Comparison of ENCODE assay signal across 9 cellular contexts in genomic region chr10:103676058-103676785, GRCh38.
A peak's percentile ranks its signal among the peaks of the same experiment; 100 is the strongest.
DNase-seq lines count a peak whose midpoint lies in the region; ATAC-seq, FAIRE-seq and TF ChIP-seq lines count a peak whose summit lies in the region.
"Had no signal": no experiment of that assay in that cellular context is flagged by ENCODE, and none has a peak within 500 bp of the region (broad histone marks: within the 10 kb centered on the region; RNA-seq: fewer than 3 reads in every experiment).

No MANE protein-coding gene starts in this region.

- H3K4me3 ChIP-seq in HEK293 (ENCODE audit: low read depth, low read length), result no peak overlapping the region
- H3K4me3 ChIP-seq in bronchial epithelial cell (ENCODE audit: low read depth, low read length), result no peak overlapping the region
- no peak overlapping the region for H3K4me3 ChIP-seq in lung
- H3K4me3 ChIP-seq in suprapubic skin, result peak overlapping the region; percentile 7

- no peaks in the 10 kb centered on the region for H3K27me3 ChIP-seq in bronchial epithelial cell (ENCODE audit: control insufficient read depth, insufficient read depth, low read length)
- no peaks in the 10 kb centered on the region for H3K27me3 ChIP-seq in lung (ENCODE audit: control insufficient read depth, insufficient read depth)
- no peaks in the 10 kb centered on the region for H3K27me3 ChIP-seq in suprapubic skin

- H3K36me3 ChIP-seq in HEK293 (ENCODE audit: control insufficient read depth in 2 of 2, insufficient read depth in 1 of 2, low read length in 2 of 2), result no peaks in the 10 kb centered on the region
- H3K36me3 ChIP-seq in bronchial epithelial cell (ENCODE audit: control insufficient read depth, insufficient read depth, low read length), result peaks cover 13% of the 10 kb centered on the region
- H3K36me3 ChIP-seq in lung (ENCODE audit: control insufficient read depth in 2 of 2, insufficient read depth in 2 of 2, low read length in 2 of 2), result no peaks in the 10 kb centered on the region
- H3K36me3 ChIP-seq in suprapubic skin, result no peaks in the 10 kb centered on the region

- H3K4me1 ChIP-seq in HEK293 (ENCODE audit: control insufficient read depth, insufficient read depth, low read length) (no peaks in the 10 kb centered on the region), lung (ENCODE audit: control insufficient read depth in 2 of 2, insufficient read depth in 2 of 2, low read length in 2 of 2) (peaks cover 0 to 13% of the 10 kb centered on the region in 2 donors), suprapubic skin (peaks cover 51% of the 10 kb centered on the region)

- TF ChIP-seq POLR2A in suprapubic skin (IDR thresholded peaks at IDR 0.05), result no peak

- POLR2A ChIA-PET in HEK293 (lab: Yijun Ruan, JAX), result no interaction called here

- CTCF ChIA-PET in HEK293 (lab: Yijun Ruan, JAX), result interaction anchor here (0.6 to 2.5 kb wide), 2 partner anchors 10 to 47 kb away, joined by 3 to 20 read pairs; no protein-coding TSS in a partner anchor

- WGBS in lung, 2 donors, result 73 to 75% methylated on average over 7 of the region's 7 CpGs
- WGBS in suprapubic skin, result 36% methylated on average over 6 of the region's 7 CpGs

- H3K27ac ChIP-seq in HEK293 (ENCODE audit: extremely low read depth, low read depth, low read length) (no peak overlapping the region), lung (ENCODE audit: low read depth in 1 of 2, low read length in 1 of 2) (peak overlapping the region in 1 of 2 donors; percentile 88), suprapubic skin (peak overlapping the region; percentile 85)

- peak; percentile 34 for ATAC-seq in lung (ENCODE audit: insufficient read depth, low FRiP score)
- no peak for ATAC-seq in GM19467 (IDR thresholded peaks at IDR 0.05; ENCODE audit: unreplicated experiment)
- ATAC-seq in GM21619 (IDR thresholded peaks at IDR 0.05; ENCODE audit: unreplicated experiment), result no peak

- FAIRE-seq in bronchial epithelial cell (lab: Jason Lieb, UNC), result no peak

- TF ChIP-seq EP300 in suprapubic skin (IDR thresholded peaks at IDR 0.05), result no peak

- H3K9me3 ChIP-seq in HEK293 (ENCODE audit: control insufficient read depth, insufficient read depth, low read depth, low read length), result no peaks in the 10 kb centered on the region
- no peaks in the 10 kb centered on the region for H3K9me3 ChIP-seq in lung (ENCODE audit: control insufficient read depth in 2 of 2, insufficient read depth in 1 of 2, low read length in 1 of 2)
- no peaks in the 10 kb centered on the region for H3K9me3 ChIP-seq in suprapubic skin

- DNase-seq in bronchial epithelial cell (ENCODE audit: low read depth) (peak; percentile 74), lung (ENCODE audit: low spot score) (no peak), suprapubic skin (ENCODE audit: low spot score in 2 of 2) (peak; percentile 92 to 93)
- no peak for DNase-seq in stimulated activated CD4-positive, alpha-beta T cell treated with anti-CD3 and anti-CD28 coated beads, Interleukin-12 subunit alpha, Interleukin-12 subunit beta, amount 100 ng/mL, for 4 hours
- no peak for DNase-seq in activated CD4-positive, alpha-beta T cell treated with anti-CD3 and anti-CD28 coated beads, Interleukin-2, amount 50 U/mL, for 4 hours
- DNase-seq: stimulated activated CD4-positive, alpha-beta T cell treated with anti-CD3 and anti-CD28 coated beads, Interleukin-4, amount 100 ng/mL, for 1 hour had no signal

- TF ChIP-seq CTCF in HEK293 (tag by site-specific recombination; IDR thresholded peaks at IDR 0.05), result no peak
- no peak for TF ChIP-seq CTCF in bronchial epithelial cell (IDR thresholded peaks at IDR 0.05; ENCODE audit: insufficient read depth, low read length, severe bottlenecking)
- TF ChIP-seq CTCF in lung (IDR thresholded peaks at IDR 0.05; ENCODE audit: control extremely low read depth, extremely low read depth), result no peak
- no peak for TF ChIP-seq CTCF in suprapubic skin (IDR thresholded peaks at IDR 0.05)

TF ChIP-seq in HEK293, 187 proteins besides CTCF, POLR2A, EP300 and RAD21:
- TF ChIP-seq GLI4 (tag by site-specific recombination; IDR thresholded peaks at IDR 0.05) (no peak), ZNF549 (tag by site-specific recombination; IDR thresholded peaks at IDR 0.05) (peak; percentile 59; the same call in 1 of the 2 replicates)

Comparison
In these comparisons a context has a peak if more than half of its experiments do, and no peak if none do; other contexts are left out.
1. DNase-seq: peak in bronchial epithelial cell (single experiment) and suprapubic skin (2 of 2); none in lung (single experiment), stimulated activated CD4-positive, alpha-beta T cell treated with anti-CD3 and anti-CD28 coated beads, Interleukin-12 subunit alpha, Interleukin-12 subunit beta, amount 100 ng/mL, for 4 hours (single experiment) and activated CD4-positive, alpha-beta T cell treated with anti-CD3 and anti-CD28 coated beads, Interleukin-2, amount 50 U/mL, for 4 hours (0 of 2).